Comparison of ENCODE assay signal across 1 cellular context in genomic region chr9:34796924-34797323, GRCh38.
A peak's percentile ranks its signal among the peaks of the same experiment; 100 is the strongest.
TF ChIP-seq lines count a peak whose summit lies in the region.

No MANE protein-coding gene starts in this region.

TF ChIP-seq in H1, 55 proteins besides CTCF, POLR2A, EP300 and RAD21:
- TF ChIP-seq YY1 (IDR thresholded peaks at IDR 0.05; ENCODE audit: low read depth, low read length) (no peak), CEBPB (IDR thresholded peaks at IDR 0.05; ENCODE audit: low read depth, low read length) (peak; percentile 83)
